Comparison of ENCODE assay signal across 8 cellular contexts in the genomic region with DNA sequence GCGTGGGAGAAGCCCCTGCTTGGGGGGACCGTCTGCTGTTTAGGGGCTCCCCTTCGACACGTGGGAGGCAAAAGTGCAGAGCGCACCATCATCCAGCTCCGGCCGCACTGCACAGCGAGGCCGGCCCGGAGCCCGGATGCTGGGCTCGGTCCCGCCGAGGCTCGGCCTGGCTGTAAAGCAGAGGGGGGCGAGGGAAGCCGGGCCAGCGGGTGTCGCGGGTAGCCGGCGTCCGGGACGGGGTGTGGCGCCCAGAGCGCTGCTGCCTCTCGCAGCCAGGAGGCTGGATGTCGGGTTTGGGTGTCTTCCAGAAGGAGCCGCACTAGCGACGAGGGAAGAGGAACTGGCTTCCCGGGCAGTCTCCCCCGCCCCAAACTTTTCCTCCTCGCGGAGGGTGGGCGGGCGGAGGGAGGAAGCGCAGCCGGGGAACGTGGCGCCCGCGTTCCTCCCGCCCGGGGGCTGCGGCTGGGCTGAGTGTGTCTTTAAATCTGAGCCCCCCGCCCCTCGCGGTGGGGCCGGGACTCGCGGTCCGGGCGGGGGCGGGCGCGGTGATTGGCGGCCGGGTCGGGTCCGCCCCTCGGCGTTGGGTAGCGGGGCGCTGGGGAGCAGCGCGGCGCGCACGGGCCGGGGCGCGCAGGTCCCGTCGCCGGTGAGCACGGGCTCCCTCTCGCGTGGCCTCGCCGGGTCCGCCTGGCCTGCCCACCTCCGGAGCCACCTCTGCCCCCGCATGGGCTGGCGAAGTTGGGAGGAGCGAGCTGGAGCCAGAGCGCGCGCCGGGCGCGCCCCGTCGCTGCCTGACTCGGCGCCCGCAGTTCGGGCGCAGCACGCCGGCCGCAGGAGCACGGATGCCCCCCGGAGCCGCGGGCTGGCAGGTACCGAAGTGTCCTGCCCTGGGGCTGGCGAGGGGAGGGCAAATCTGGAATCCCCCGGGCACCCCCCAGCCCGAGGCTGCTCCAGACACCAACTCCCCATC. TPM values are rescaled to one million over a fixed set of nuclear protein-coding genes. Genes with fewer than 3 reads are reported as not detected.
DNase-seq lines count a peak whose midpoint lies in the region; ATAC-seq and TF ChIP-seq lines count a peak whose summit lies in the region.

Gene PALD1 (plus strand): TSS at position 577 of the 970 bp plus-strand sequence. CDS start 47,185 bp downstream, outside the sequence.

- H3K27me3 ChIP-seq in OCI-LY3 (ENCODE audit: low read depth, low read length) (no peaks in the 10 kb centered on the region), osteoblast (ENCODE audit: insufficient read depth, low read length) (peaks cover 38% of the 10 kb centered on the region), aorta (ENCODE audit: control insufficient read depth in 1 of 2, insufficient read depth in 2 of 2, low read length in 1 of 2) (no peaks in the 10 kb centered on the region)

- intact Hi-C loops in head of caudate nucleus (cut with DNase I) = no loop called here
- intact Hi-C loops in aorta (cut with DNase I) = no loop called here

- H4K20me1 ChIP-seq in OCI-LY3 (ENCODE audit: insufficient read depth, low read length) (peaks cover 7% of the 10 kb centered on the region; the same call in 1 of the 2 replicates), osteoblast (ENCODE audit: insufficient read depth, low read length) (no peaks in the 10 kb centered on the region)

- DNase-seq in AG09309 (ENCODE audit: low read depth) (no peak), GM19238 (ENCODE audit: insufficient read length, low spot score) (peak; percentile 60), head of caudate nucleus (peak in 41 of 42 donors; percentile 26 to 82 (median 67)), osteoblast (ENCODE audit: insufficient read length, low spot score, missing footprints) (peak; percentile 96), aorta (peak; percentile 90 to 91), amniotic stem cell (lab: John Stamatoyannopoulos, UW) (no peak)
- DNase-seq in activated naive CD4-positive, alpha-beta T cell treated with Interleukin-2 at 50 U/mL for 16 hours = peak; percentile 50

- H3K9me3 ChIP-seq in OCI-LY3 (ENCODE audit: insufficient read depth, low read length) = no peaks in the 10 kb centered on the region
- H3K9me3 ChIP-seq in osteoblast (ENCODE audit: low read depth, low read length) = no peaks in the 10 kb centered on the region
- no peaks in the 10 kb centered on the region for H3K9me3 ChIP-seq in aorta (ENCODE audit: control insufficient read depth, low read length)

- peak within 1 kb of the TSS; percentile 41 for H3K4me3 ChIP-seq in AG09309 (ENCODE audit: control insufficient read depth, low read depth, low read length)
- peak within 1 kb of the TSS; percentile 97 for H3K4me3 ChIP-seq in OCI-LY3 (ENCODE audit: low read length)
- peak within 1 kb of the TSS; percentile 60 for H3K4me3 ChIP-seq in osteoblast (ENCODE audit: insufficient read depth, low read length)
- H3K4me3 ChIP-seq in aorta (ENCODE audit: low read length in 2 of 2) = peak within 1 kb of the TSS; percentile 38 to 43

- 1% methylated on average over 81 to 110 of the region's 110 CpGs for WGBS in aorta, 2 donors

- H3K9ac ChIP-seq in OCI-LY3 (ENCODE audit: low read length) = peak within 1 kb of the TSS; percentile 93

- H2AFZ ChIP-seq in OCI-LY3 (ENCODE audit: low read depth, low read length) (peak within 1 kb of the TSS; percentile 23; the same call in 1 of the 2 replicates), osteoblast (ENCODE audit: low read length) (no peak within 1 kb of the TSS)

- no peak for TF ChIP-seq CTCF in AG09309 (IDR thresholded peaks at IDR 0.05; ENCODE audit: control insufficient read depth, insufficient read depth, low read depth, low read length, missing control alignments)
- no peak for TF ChIP-seq CTCF in OCI-LY3 (IDR thresholded peaks at IDR 0.05; ENCODE audit: low read depth, low read length)
- TF ChIP-seq CTCF in osteoblast (IDR thresholded peaks at IDR 0.05; ENCODE audit: extremely low read depth, low read depth, low read length) = no peak

- peaks cover 4% of the 10 kb centered on the region for H3K36me3 ChIP-seq in OCI-LY3 (replicated peaks; ENCODE audit: low read depth, low read length)
- no peaks in the 10 kb centered on the region for H3K36me3 ChIP-seq in osteoblast (ENCODE audit: insufficient read depth, low read length)
- H3K36me3 ChIP-seq in aorta (ENCODE audit: control insufficient read depth in 1 of 2, insufficient read depth in 2 of 2, low read length in 1 of 2) = no peaks in the 10 kb centered on the region

- H3K27ac ChIP-seq in OCI-LY3 (ENCODE audit: low read length) (peak within 1 kb of the TSS; percentile 42), osteoblast (ENCODE audit: low read depth, low read length) (no peak within 1 kb of the TSS), aorta (ENCODE audit: low read depth in 1 of 2, low read length in 2 of 2) (peak within 1 kb of the TSS in 1 of 2 donors; percentile 24)

- ATAC-seq in aorta (ENCODE audit: low FRiP score) = peak; percentile 66

- H3K4me1 ChIP-seq in OCI-LY3 (ENCODE audit: low read length) = peaks cover 24% of the 10 kb centered on the region
- H3K4me1 ChIP-seq in osteoblast (ENCODE audit: insufficient read depth, low read length) = no peaks in the 10 kb centered on the region
- H3K4me1 ChIP-seq in aorta (ENCODE audit: control insufficient read depth in 1 of 2, insufficient read depth in 2 of 2, low read length in 2 of 2) = no peaks in the 10 kb centered on the region

- H3K79me2 ChIP-seq in OCI-LY3 (ENCODE audit: low read length) (peaks cover 42% of the 10 kb centered on the region), osteoblast (ENCODE audit: insufficient read depth, low read length) (no peaks in the 10 kb centered on the region)

- H3K4me2 ChIP-seq in OCI-LY3 (ENCODE audit: low read length) (peak within 1 kb of the TSS; percentile 99), osteoblast (ENCODE audit: insufficient read depth, low read length) (peak within 1 kb of the TSS; percentile 58)

RNA-seq across cellular contexts. Expression of gene PALD1, which starts in this region (rescaled TPM):
- total RNA-seq in osteoblast = under 0.01 and 0.29 TPM in 2 replicates
- 10 to 100 TPM; 10.7 to 11.5 TPM for total RNA-seq in aorta
- polyA plus RNA-seq in aorta = 1 to 10 TPM; 3.9 to 5.7 TPM

Comparison
In these comparisons a context has a peak if more than half of its experiments do, and no peak if none do; other contexts are left out.
1. Peak in DNase-seq, H3K4me3 ChIP-seq and H3K4me2 ChIP-seq in osteoblast; RNA of the gene not detected or under 1 TPM.
2. DNase-seq: peak in GM19238 (single experiment), activated naive CD4-positive, alpha-beta T cell treated with Interleukin-2 at 50 U/mL for 16 hours (single experiment), head of caudate nucleus (41 of 42) and aorta (2 of 2); none in AG09309 (single experiment) and amniotic stem cell (single experiment).
3. H3K4me3 ChIP-seq: peak in every context shown above with its lines; median percentile 97 in OCI-LY3; 60 in osteoblast; 41 in AG09309; 40 in aorta.